ENCODE assay signal across 20 cellular contexts in genomic region chr2:147614491-147614890, GRCh38.
"Had no signal": no experiment of that assay in that cellular context is flagged by ENCODE, and none has a peak within 500 bp of the region (broad histone marks: within the 10 kb centered on the region; RNA-seq: fewer than 3 reads in every experiment).

No MANE protein-coding gene starts in this region.

- DNase-seq: Kasumi-1; MM.1S; NCI-H187; NCI-H2081 treated with DMSO at 0.1 percent for 48 hours; NCI-H2171; NCI-H226; NCI-H446; NCI-H510A; NCI-H524 treated with DMSO at 0.1 percent for 48 hours; NCI-H82; NK-92 treated with Interleukin-12 subunit alpha and Interleukin-12 subunit beta, amount 100 ng/mL, for 24 hours; PC-3; SHP77 treated with DMSO at 0.1 percent for 48 hours; SJCRH30 had no signal

- H3K36me3 Mint-ChIP-seq: IgD-negative memory B cell had no signal

- H3K4me3 Mint-ChIP-seq: IgD-negative memory B cell had no signal

- H3K9me3 Mint-ChIP-seq: IgD-negative memory B cell had no signal

- H3K27ac ChIP-seq: KMS-11, SJCRH30 had no signal

- H3K4me1 Mint-ChIP-seq: IgD-negative memory B cell had no signal

- H3K36me3 ChIP-seq: SJCRH30 had no signal

- H3K27me3 ChIP-seq: SJCRH30 had no signal

- H3K27ac Mint-ChIP-seq: IgD-negative memory B cell had no signal

- FAIRE-seq: K562 had no signal

- H3K9me3 ChIP-seq: SJCRH30 had no signal

- H3K4me2 ChIP-seq: KMS-11 had no signal

- H3K4me3 ChIP-seq: K562, SJCRH30 had no signal

- H3K27me3 Mint-ChIP-seq: IgD-negative memory B cell had no signal

- ATAC-seq: K562, Panc1, PC-3, Right ventricle myocardium inferior, SK-N-SH treated with all-trans-retinoic acid at 6 μM for 48 hours had no signal

- H3K9ac ChIP-seq: KMS-11 had no signal
